ENCODE assay signal across 8 cellular contexts in the genomic region with DNA sequence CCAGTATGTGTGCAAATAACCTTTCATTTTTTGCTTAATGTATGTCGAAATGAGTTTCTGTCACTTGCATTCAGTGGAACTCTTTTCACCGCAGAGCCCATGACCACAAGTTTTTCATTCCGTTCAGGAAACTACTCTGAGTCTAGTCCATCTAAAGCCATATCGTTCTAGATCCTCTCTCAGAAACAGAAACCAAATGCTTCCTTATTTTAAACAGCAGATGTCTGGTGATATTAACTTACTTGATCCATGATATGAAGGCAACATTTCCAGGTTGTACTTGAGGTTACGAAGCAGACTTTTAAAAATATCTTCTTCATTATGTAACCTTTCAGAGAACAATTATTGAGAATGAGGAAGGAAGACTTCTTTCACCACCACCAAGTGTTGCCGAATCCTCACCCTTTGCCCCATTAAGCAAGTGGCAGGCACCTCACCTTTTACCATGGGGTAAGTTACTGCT.
A peak's percentile ranks its signal among the peaks of the same experiment; 100 is the strongest.
DNase-seq lines count a peak whose midpoint lies in the region; ATAC-seq and TF ChIP-seq lines count a peak whose summit lies in the region.

No MANE protein-coding gene starts in this region.

- peak overlapping the region in 1 of 2 donors; percentile 91 for H3K27ac ChIP-seq in left lung
- no peak overlapping the region for H3K27ac ChIP-seq in neuronal stem cell (replicated peaks; ENCODE audit: low read length)

- no peaks in the 10 kb centered on the region for H3K27me3 ChIP-seq in left lung
- no peaks in the 10 kb centered on the region for H3K27me3 ChIP-seq in neuronal stem cell (ENCODE audit: control insufficient read depth in 3 of 3, insufficient read depth in 3 of 3, low read depth in 1 of 3, low read length in 3 of 3)

- no peak overlapping the region for H3K4ac ChIP-seq in neuronal stem cell (ENCODE audit: low read length)

- H3K36me3 ChIP-seq in left lung (no peaks in the 10 kb centered on the region), neuronal stem cell (replicated peaks in 1 of 2; ENCODE audit: control insufficient read depth in 2 of 2, insufficient read depth in 2 of 2, low read length in 2 of 2) (no peaks in the 10 kb centered on the region)

- DNase-seq in NAMALWA (ENCODE audit: low spot score), result peak; percentile 33
- no peak for DNase-seq in left lung
- DNase-seq in AG08395 (ENCODE audit: low spot score), result no peak
- no peak for DNase-seq in NCI-H2227 (lab: John Stamatoyannopoulos, UW; ENCODE audit: unreplicated experiment)
- DNase-seq in neuronal stem cell (ENCODE audit: low spot score), result no peak
- DNase-seq in NCI-H146 (lab: John Stamatoyannopoulos, UW), result no peak

- H3K14ac ChIP-seq in neuronal stem cell (ENCODE audit: low read length), result no peak overlapping the region

- H4K91ac ChIP-seq in neuronal stem cell (ENCODE audit: low read depth, low read length, poor library complexity), result no peak overlapping the region

- H3K18ac ChIP-seq in neuronal stem cell (ENCODE audit: low read length), result no peak overlapping the region

- no peak overlapping the region for H4K8ac ChIP-seq in neuronal stem cell (ENCODE audit: low read depth, low read length)

- TF ChIP-seq CTCF in left lung (IDR thresholded peaks at IDR 0.05), result no peak

- intact Hi-C loops in left lung (cut with DNase I), result no loop called here

- H3K9me3 ChIP-seq in left lung, result peaks cover 0 to 6% of the 10 kb centered on the region in 2 donors
- H3K9me3 ChIP-seq in neuronal stem cell (replicated peaks in 1 of 2; ENCODE audit: control insufficient read depth in 2 of 2, insufficient read depth in 1 of 2, low read depth in 1 of 2, low read length in 2 of 2), result peaks cover 0 to 3% of the 10 kb centered on the region in 2 donors

- no peak overlapping the region for H3K23ac ChIP-seq in neuronal stem cell (ENCODE audit: low read depth, low read length, poor library complexity)

- H2BK12ac ChIP-seq in neuronal stem cell (ENCODE audit: low read length), result no peak overlapping the region

- H2BK5ac ChIP-seq in neuronal stem cell (ENCODE audit: low read length), result no peak overlapping the region

- H3K4me3 ChIP-seq in left lung (no peak overlapping the region), neuronal stem cell (ENCODE audit: low read length in 2 of 2) (no peak overlapping the region)

- no peak overlapping the region for H3K9ac ChIP-seq in neuronal stem cell (ENCODE audit: low read depth, low read length, poor library complexity)

- H2AK5ac ChIP-seq in neuronal stem cell (ENCODE audit: low read depth, low read length), result no peak overlapping the region

- no peak overlapping the region for H2AFZ ChIP-seq in neuronal stem cell (ENCODE audit: low read length)

- ATAC-seq in GM18511 (IDR thresholded peaks at IDR 0.05; ENCODE audit: unreplicated experiment) (peak; percentile 87), GM21825 (IDR thresholded peaks at IDR 0.05; ENCODE audit: unreplicated experiment) (peak; percentile 80), left lung (peak; percentile 52)

- WGBS in neuronal stem cell (ENCODE audit: extremely low coverage in 2 of 2, insufficient read length in 2 of 2, insufficient replicate concordance in 1 of 2), 2 donors, result no CpG with 5 or more reads among the region's 6 CpGs

- peaks cover 0 to 41% of the 10 kb centered on the region in 2 donors for H3K4me1 ChIP-seq in left lung
- no peaks in the 10 kb centered on the region for H3K4me1 ChIP-seq in neuronal stem cell (ENCODE audit: control insufficient read depth in 2 of 2, insufficient read depth in 1 of 2, low read depth in 1 of 2, low read length in 2 of 2)

- no peak overlapping the region for H2BK15ac ChIP-seq in neuronal stem cell (ENCODE audit: low read length)

- H3K79me1 ChIP-seq in neuronal stem cell (ENCODE audit: low read depth, low read length), result no peaks in the 10 kb centered on the region

- H2BK120ac ChIP-seq in neuronal stem cell (ENCODE audit: low read depth, low read length), result no peak overlapping the region

- no peak overlapping the region for H3K4me2 ChIP-seq in neuronal stem cell (ENCODE audit: insufficient read depth, low read length, poor library complexity, severe bottlenecking)
